In genomic region chr2:238428866-238429265, GRCh38 we compare ENCODE assay signal across 13 cellular contexts. TPM values are rescaled to one million over a fixed set of nuclear protein-coding genes. Genes with fewer than 3 reads are reported as not detected.
DNase-seq lines count a peak whose midpoint lies in the region; ATAC-seq and TF ChIP-seq lines count a peak whose summit lies in the region.
"Had no signal": no experiment of that assay in that cellular context is flagged by ENCODE, and none has a peak within 500 bp of the region (broad histone marks: within the 10 kb centered on the region; RNA-seq: fewer than 3 reads in every experiment).

No MANE protein-coding gene starts in this region.

- ATAC-seq in Right ventricle myocardium superior (ENCODE audit: poor library complexity) (no peak), HG02642 (IDR thresholded peaks at IDR 0.05; ENCODE audit: poor library complexity, unreplicated experiment) (no peak)
- ATAC-seq: Right ventricle myocardium inferior had no signal

- H3K27ac Mint-ChIP-seq in activated T-helper 1 cell treated with anti-CD3 and anti-CD28 coated beads, Interleukin-12 subunit alpha, Interleukin-12 subunit beta, Interleukin-2, Interleukin-4 antibody, amounts not matched to agents 30 ng/mL and 10 ng/mL and 1 ng/mL, durations not matched to agents 14 hours and 24 hours and 36 hours: peak overlapping the region; percentile 34
- peak overlapping the region; percentile 84 to 97 (median 88) for H3K27ac Mint-ChIP-seq in immature natural killer cell
- H3K27ac Mint-ChIP-seq: activated naive CD8-positive, alpha-beta T cell treated with anti-CD3 and anti-CD28 coated beads, Interleukin-2, amount 10 ng/mL, durations not matched to agents 7 days and 5 days had no signal

- H3K36me3 Mint-ChIP-seq in activated T-helper 1 cell treated with anti-CD3 and anti-CD28 coated beads, Interleukin-12 subunit alpha, Interleukin-12 subunit beta, Interleukin-2, Interleukin-4 antibody, amounts not matched to agents 30 ng/mL and 10 ng/mL and 1 ng/mL, durations not matched to agents 14 hours and 24 hours and 36 hours (ENCODE audit: low read depth): peaks cover 30% of the 10 kb centered on the region
- peaks cover 3 to 11% (median 8%) of the 10 kb centered on the region in 3 donors for H3K36me3 Mint-ChIP-seq in immature natural killer cell

- intact Hi-C loops in activated T-helper 1 cell treated with anti-CD3 and anti-CD28 coated beads, Interleukin-12 subunit alpha, Interleukin-12 subunit beta, Interleukin-2, Interleukin-4 antibody, amounts not matched to agents 30 ng/mL and 10 ng/mL and 1 ng/mL, durations not matched to agents 14 hours and 24 hours and 36 hours (cut with micrococcal nuclease): loop anchor here (5.0 kb wide), 2 partner anchors 197 to 462 kb away; partner anchors contain the start of gene UBE2F
- intact Hi-C loops in Right ventricle myocardium superior (cut with DNase I) (no loop called here), prostate gland (cut with DNase I) (no loop called here)

- DNase-seq in AG04450 (ENCODE audit: low read depth, low spot score) (no peak), ELR (ENCODE audit: low read depth) (peak; percentile 46), immature natural killer cell (no peak), Right ventricle myocardium superior (no peak), CD1c-positive myeloid dendritic cell (ENCODE audit: extremely low spot score) (no peak), prostate gland (ENCODE audit: low spot score) (no peak)
- DNase-seq in activated T-helper 1 cell treated with anti-CD3 and anti-CD28 coated beads, Interleukin-12 subunit alpha, Interleukin-12 subunit beta, Interleukin-2, Interleukin-4 antibody, amounts not matched to agents 30 ng/mL and 10 ng/mL and 1 ng/mL, durations not matched to agents 14 hours and 24 hours and 36 hours (ENCODE audit: low spot score): no peak
- DNase-seq: activated CD4-positive, alpha-beta T cell treated with anti-CD3 and anti-CD28 coated beads for 1 hour; activated naive CD8-positive, alpha-beta T cell treated with anti-CD3 and anti-CD28 coated beads, Interleukin-2, amount 10 ng/mL, durations not matched to agents 7 days and 5 days; NCI-H524; ovary had no signal

- TF ChIP-seq POLR2A in prostate gland (IDR thresholded peaks at IDR 0.05): no peak

- H3K36me3 ChIP-seq in prostate gland: peaks cover 0 to 5% of the 10 kb centered on the region in 2 donors
- H3K36me3 ChIP-seq: ovary had no signal

- H3K9me3 Mint-ChIP-seq in activated T-helper 1 cell treated with anti-CD3 and anti-CD28 coated beads, Interleukin-12 subunit alpha, Interleukin-12 subunit beta, Interleukin-2, Interleukin-4 antibody, amounts not matched to agents 30 ng/mL and 10 ng/mL and 1 ng/mL, durations not matched to agents 14 hours and 24 hours and 36 hours: no peaks in the 10 kb centered on the region
- H3K9me3 Mint-ChIP-seq in immature natural killer cell: no peaks in the 10 kb centered on the region
- H3K9me3 Mint-ChIP-seq: activated naive CD8-positive, alpha-beta T cell treated with anti-CD3 and anti-CD28 coated beads, Interleukin-2, amount 10 ng/mL, durations not matched to agents 7 days and 5 days had no signal

- TF ChIP-seq CTCF in AG04450 (IDR thresholded peaks at IDR 0.05; ENCODE audit: low read depth, low read length) (no peak), prostate gland (IDR thresholded peaks at IDR 0.05) (no peak)

- CTCF ChIA-PET in AG04450 (lab: Charles Lee): no interaction called here

- no peaks in the 10 kb centered on the region for H3K4me1 ChIP-seq in prostate gland (replicated peaks)

- H3K27ac ChIP-seq in AG04450 (ENCODE audit: low read depth, low read length) (no peak overlapping the region), prostate gland (no peak overlapping the region)
- H3K27ac ChIP-seq: ovary had no signal

- H3K9me3 ChIP-seq in AG04450 (ENCODE audit: control insufficient read depth, insufficient read depth, low read length) (peaks cover 5% of the 10 kb centered on the region), prostate gland (no peaks in the 10 kb centered on the region)
- H3K9me3 ChIP-seq: ovary had no signal

- peaks cover 28% of the 10 kb centered on the region for H3K4me1 Mint-ChIP-seq in activated T-helper 1 cell treated with anti-CD3 and anti-CD28 coated beads, Interleukin-12 subunit alpha, Interleukin-12 subunit beta, Interleukin-2, Interleukin-4 antibody, amounts not matched to agents 30 ng/mL and 10 ng/mL and 1 ng/mL, durations not matched to agents 14 hours and 24 hours and 36 hours (ENCODE audit: low read depth)
- H3K4me1 Mint-ChIP-seq in immature natural killer cell: peaks cover 66 to 80% of the 10 kb centered on the region in 2 donors

- WGBS in prostate gland: 94% methylated on average over 8 of the region's 8 CpGs

- POLR2A ChIA-PET in AG04450 (lab: Yijun Ruan, JAX): no interaction called here

- no peaks in the 10 kb centered on the region for H3K27me3 Mint-ChIP-seq in activated T-helper 1 cell treated with anti-CD3 and anti-CD28 coated beads, Interleukin-12 subunit alpha, Interleukin-12 subunit beta, Interleukin-2, Interleukin-4 antibody, amounts not matched to agents 30 ng/mL and 10 ng/mL and 1 ng/mL, durations not matched to agents 14 hours and 24 hours and 36 hours (ENCODE audit: insufficient read depth)
- H3K27me3 Mint-ChIP-seq in immature natural killer cell (ENCODE audit: low read depth in 3 of 3): peaks cover 2 to 12% (median 11%) of the 10 kb centered on the region in 3 donors

- H3K4me3 ChIP-seq in AG04450 (ENCODE audit: low read depth, low read length) (peak overlapping the region; percentile 10; the same call in 1 of the 2 replicates), prostate gland (no peak overlapping the region)
- H3K4me3 ChIP-seq: ovary had no signal

- H3K27me3 ChIP-seq in AG04450 (ENCODE audit: control insufficient read depth, insufficient read depth, low read length): no peaks in the 10 kb centered on the region
- no peaks in the 10 kb centered on the region for H3K27me3 ChIP-seq in prostate gland (replicated peaks; ENCODE audit: insufficient read depth)
- H3K27me3 ChIP-seq: ovary had no signal

- H3K4me3 Mint-ChIP-seq in activated T-helper 1 cell treated with anti-CD3 and anti-CD28 coated beads, Interleukin-12 subunit alpha, Interleukin-12 subunit beta, Interleukin-2, Interleukin-4 antibody, amounts not matched to agents 30 ng/mL and 10 ng/mL and 1 ng/mL, durations not matched to agents 14 hours and 24 hours and 36 hours: peak overlapping the region; percentile 47
- peak overlapping the region in 3 of 5 donors; percentile 63 to 95 (median 90) for H3K4me3 Mint-ChIP-seq in immature natural killer cell

RNA-seq across cellular contexts. Expression of gene ASB1, which starts 2.1 kb away (rescaled TPM):
- 29.8 and 30.5 TPM in 2 replicates for polyA plus RNA-seq in AG04450 (2011; rRNA removed)
- 25.0 and 35.0 TPM in 2 replicates for polyA minus RNA-seq in AG04450 (2011; rRNA and poly(A)+ RNA removed)
- 32.4 and 35.2 TPM in 2 replicates for total RNA-seq in activated T-helper 1 cell treated with anti-CD3 and anti-CD28 coated beads, Interleukin-12 subunit alpha, Interleukin-12 subunit beta, Interleukin-2, Interleukin-4 antibody, amounts not matched to agents 30 ng/mL and 10 ng/mL and 1 ng/mL, durations not matched to agents 14 hours and 24 hours and 36 hours
- polyA plus RNA-seq in immature natural killer cell: 10 to 100 TPM; 30.3 to 53.8 (median 48.1) TPM
- 69.8 TPM for total RNA-seq in Right ventricle myocardium superior
- total RNA-seq in prostate gland: 10 to 100 TPM; 11.9 to 27.8 TPM
